In the genomic region with DNA sequence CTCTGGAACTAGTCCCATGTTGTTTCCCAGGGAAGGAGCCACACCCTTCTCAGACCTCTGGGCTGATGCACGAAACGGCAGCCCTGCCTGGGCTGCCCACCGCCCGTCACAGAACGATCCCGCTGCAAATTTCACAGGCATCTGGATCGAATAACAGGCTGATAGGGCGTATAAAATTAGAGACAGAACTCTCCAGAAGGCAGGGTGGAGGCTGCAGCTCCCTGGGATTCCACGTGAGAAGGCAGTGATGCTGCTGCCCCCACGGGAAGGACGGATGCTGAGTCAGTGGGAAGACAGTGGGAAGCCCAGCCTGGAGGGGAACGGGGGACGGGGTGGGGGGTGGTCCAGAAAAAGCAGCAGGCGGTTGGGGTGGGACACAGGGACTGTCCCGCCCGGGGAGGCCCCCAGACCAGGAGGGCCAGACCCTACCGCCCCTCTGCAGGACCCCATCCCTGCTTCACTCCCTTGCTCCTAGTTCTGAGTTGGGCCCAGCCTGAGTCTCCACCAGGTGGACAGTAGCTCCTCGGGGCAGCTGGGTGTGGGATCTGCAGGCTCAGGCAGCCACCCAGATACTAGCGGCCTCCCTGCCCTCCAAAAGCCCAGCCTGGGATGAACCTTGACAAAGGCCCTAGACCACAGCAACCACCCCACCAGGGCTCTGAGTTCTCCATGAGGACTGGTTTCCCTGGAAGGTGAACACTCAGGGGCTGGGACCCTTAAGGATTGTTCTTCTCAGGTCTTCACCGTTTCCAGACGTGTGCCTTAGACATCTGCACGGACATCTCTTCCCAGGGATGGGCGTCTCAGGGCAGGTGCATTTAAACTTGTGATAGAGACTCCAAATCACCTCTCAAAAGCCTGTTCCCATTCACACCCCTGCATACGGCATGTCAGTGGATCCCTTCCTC, we compare ENCODE assay signal across 13 cellular contexts.
A peak's percentile ranks its signal among the peaks of the same experiment; 100 is the strongest.
DNase-seq lines count a peak whose midpoint lies in the region; TF ChIP-seq lines count a peak whose summit lies in the region.
"Had no signal": no experiment of that assay in that cellular context is flagged by ENCODE, and none has a peak within 500 bp of the region (broad histone marks: within the 10 kb centered on the region; RNA-seq: fewer than 3 reads in every experiment).

No MANE protein-coding gene starts in this region.

- no peaks in the 10 kb centered on the region for H4K20me1 ChIP-seq in osteoblast (ENCODE audit: insufficient read depth, low read length)

- H3K27ac Mint-ChIP-seq in dendritic cell treated with granulocyte-macrophage colony-stimulating factor and Interleukin-4, amounts not matched to agents 40 ng/mL and 50 ng/mL, for 4 days = peak overlapping the region; percentile 93

- H3K27me3 Mint-ChIP-seq in dendritic cell treated with granulocyte-macrophage colony-stimulating factor and Interleukin-4, amounts not matched to agents 40 ng/mL and 50 ng/mL, for 4 days = no peaks in the 10 kb centered on the region

- peaks cover 8% of the 10 kb centered on the region for H3K36me3 Mint-ChIP-seq in dendritic cell treated with granulocyte-macrophage colony-stimulating factor and Interleukin-4, amounts not matched to agents 40 ng/mL and 50 ng/mL, for 4 days (ENCODE audit: low read depth)
- H3K36me3 Mint-ChIP-seq: IgD-negative memory B cell had no signal

- peak overlapping the region; percentile 55 for H3K4me3 Mint-ChIP-seq in dendritic cell treated with granulocyte-macrophage colony-stimulating factor and Interleukin-4, amounts not matched to agents 40 ng/mL and 50 ng/mL, for 4 days

- peaks cover 2% of the 10 kb centered on the region for H3K79me2 ChIP-seq in osteoblast (ENCODE audit: insufficient read depth, low read length)

- DNase-seq in 8988T = peak; percentile 8
- peak; percentile 40 for DNase-seq in D341Med (ENCODE audit: low spot score)
- peak; percentile 81 for DNase-seq in osteoblast (ENCODE audit: insufficient read length, low spot score, missing footprints)
- DNase-seq in NK-92 treated with Interleukin-12 subunit alpha and Interleukin-12 subunit beta, amount 100 ng/mL, for 24 hours (lab: John Stamatoyannopoulos, UW) = no peak
- no peak for DNase-seq in pons (ENCODE audit: low spot score)
- no peak for DNase-seq in DMS79 (lab: John Stamatoyannopoulos, UW)
- DNase-seq in NCI-H2171 (lab: John Stamatoyannopoulos, UW) = no peak
- DNase-seq: anterior cingulate cortex, NCI-H1694 had no signal

- H2AFZ ChIP-seq in osteoblast (ENCODE audit: low read length) = no peak overlapping the region

- no peak overlapping the region for H3K4me3 ChIP-seq in osteoblast (ENCODE audit: insufficient read depth, low read length)
- H3K4me3 ChIP-seq: GM12878 had no signal

- TF ChIP-seq CTCF in osteoblast (IDR thresholded peaks at IDR 0.05; ENCODE audit: extremely low read depth, low read depth, low read length) = no peak

- no peaks in the 10 kb centered on the region for H3K36me3 ChIP-seq in osteoblast (ENCODE audit: insufficient read depth, low read length)

- no peaks in the 10 kb centered on the region for H3K9me3 Mint-ChIP-seq in dendritic cell treated with granulocyte-macrophage colony-stimulating factor and Interleukin-4, amounts not matched to agents 40 ng/mL and 50 ng/mL, for 4 days
- H3K9me3 Mint-ChIP-seq: IgD-negative memory B cell had no signal

- peaks cover 90% of the 10 kb centered on the region for H3K4me1 Mint-ChIP-seq in dendritic cell treated with granulocyte-macrophage colony-stimulating factor and Interleukin-4, amounts not matched to agents 40 ng/mL and 50 ng/mL, for 4 days (ENCODE audit: low read depth)

- intact Hi-C loops in dendritic cell treated with granulocyte-macrophage colony-stimulating factor and Interleukin-4, amounts not matched to agents 40 ng/mL and 50 ng/mL, for 4 days (cut with micrococcal nuclease) = no loop called here

- no peaks in the 10 kb centered on the region for H3K27me3 ChIP-seq in osteoblast (ENCODE audit: insufficient read depth, low read length)

- no peaks in the 10 kb centered on the region for H3K9me3 ChIP-seq in osteoblast (ENCODE audit: low read depth, low read length)

- peaks cover 76% of the 10 kb centered on the region for H3K4me1 ChIP-seq in osteoblast (ENCODE audit: insufficient read depth, low read length)
- H3K4me1 ChIP-seq: Caco-2 had no signal

- H3K27ac ChIP-seq in osteoblast (ENCODE audit: low read depth, low read length) = peak overlapping the region; percentile 40

- H3K4me2 ChIP-seq in osteoblast (ENCODE audit: insufficient read depth, low read length) = no peak overlapping the region

Comparison
In these comparisons a context has a peak if more than half of its experiments do, and no peak if none do; other contexts are left out.
1. DNase-seq: peak in 8988T (single experiment), D341Med (single experiment) and osteoblast (single experiment); none in NK-92 treated with Interleukin-12 subunit alpha and Interleukin-12 subunit beta, amount 100 ng/mL, for 24 hours (single experiment), pons (single experiment), DMS79 (single experiment) and NCI-H2171 (single experiment).